Comparison of ENCODE assay signal across 1 cellular context in the genomic region with DNA sequence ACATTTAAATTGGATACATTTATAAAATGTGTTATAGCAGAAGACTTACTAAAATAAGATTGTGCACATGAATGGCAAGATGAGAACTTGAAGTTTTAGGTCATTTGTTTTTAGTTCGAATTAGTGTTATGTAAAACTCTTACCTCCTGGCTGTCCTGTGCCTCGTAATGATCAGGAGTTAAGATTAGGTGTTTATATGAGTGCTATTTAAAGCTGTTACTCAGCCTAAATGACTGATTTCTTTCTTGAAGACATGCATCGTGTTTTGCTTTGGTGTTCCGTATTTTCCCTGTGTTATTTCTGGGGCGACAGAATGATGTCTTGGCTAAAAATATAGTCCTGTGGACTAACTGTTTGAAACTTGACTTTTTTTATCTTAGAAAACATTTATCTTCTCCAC.
A peak's percentile ranks its signal among the peaks of the same experiment; 100 is the strongest.
TF ChIP-seq lines count a peak whose summit lies in the region.

No MANE protein-coding gene starts in this region.

TF ChIP-seq in HEK293, 187 proteins besides CTCF, POLR2A, EP300 and RAD21 (continued from another document):
- TF ChIP-seq, protein P1, sequence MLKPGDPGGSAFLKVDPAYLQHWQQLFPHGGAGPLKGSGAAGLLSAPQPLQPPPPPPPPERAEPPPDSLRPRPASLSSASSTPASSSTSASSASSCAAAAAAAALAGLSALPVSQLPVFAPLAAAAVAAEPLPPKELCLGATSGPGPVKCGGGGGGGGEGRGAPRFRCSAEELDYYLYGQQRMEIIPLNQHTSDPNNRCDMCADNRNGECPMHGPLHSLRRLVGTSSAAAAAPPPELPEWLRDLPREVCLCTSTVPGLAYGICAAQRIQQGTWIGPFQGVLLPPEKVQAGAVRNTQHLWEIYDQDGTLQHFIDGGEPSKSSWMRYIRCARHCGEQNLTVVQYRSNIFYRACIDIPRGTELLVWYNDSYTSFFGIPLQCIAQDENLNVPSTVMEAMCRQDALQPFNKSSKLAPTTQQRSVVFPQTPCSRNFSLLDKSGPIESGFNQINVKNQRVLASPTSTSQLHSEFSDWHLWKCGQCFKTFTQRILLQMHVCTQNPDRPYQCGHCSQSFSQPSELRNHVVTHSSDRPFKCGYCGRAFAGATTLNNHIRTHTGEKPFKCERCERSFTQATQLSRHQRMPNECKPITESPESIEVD (tag by site-specific recombination; IDR thresholded peaks at IDR 0.05), result peak; percentile 62
- TF ChIP-seq ZBTB7A (tag by site-specific recombination; IDR thresholded peaks at IDR 0.05; ENCODE audit: low read depth), result no peak
- TF ChIP-seq ZNF664 (tag by site-specific recombination; IDR thresholded peaks at IDR 0.05), result no peak
- TF ChIP-seq ZNF266 (tag by site-specific recombination; IDR thresholded peaks at IDR 0.05; ENCODE audit: low read depth), result no peak
- TF ChIP-seq ZNF843 (tag by site-specific recombination; IDR thresholded peaks at IDR 0.05), result peak; percentile 56; the same call in 1 of the 2 replicates
- no peak for TF ChIP-seq ZNF658 (tag by site-specific recombination; IDR thresholded peaks at IDR 0.05)
- TF ChIP-seq ZNF830 (tag by site-specific recombination; IDR thresholded peaks at IDR 0.05; ENCODE audit: low read depth), result no peak
- TF ChIP-seq, protein P2, sequence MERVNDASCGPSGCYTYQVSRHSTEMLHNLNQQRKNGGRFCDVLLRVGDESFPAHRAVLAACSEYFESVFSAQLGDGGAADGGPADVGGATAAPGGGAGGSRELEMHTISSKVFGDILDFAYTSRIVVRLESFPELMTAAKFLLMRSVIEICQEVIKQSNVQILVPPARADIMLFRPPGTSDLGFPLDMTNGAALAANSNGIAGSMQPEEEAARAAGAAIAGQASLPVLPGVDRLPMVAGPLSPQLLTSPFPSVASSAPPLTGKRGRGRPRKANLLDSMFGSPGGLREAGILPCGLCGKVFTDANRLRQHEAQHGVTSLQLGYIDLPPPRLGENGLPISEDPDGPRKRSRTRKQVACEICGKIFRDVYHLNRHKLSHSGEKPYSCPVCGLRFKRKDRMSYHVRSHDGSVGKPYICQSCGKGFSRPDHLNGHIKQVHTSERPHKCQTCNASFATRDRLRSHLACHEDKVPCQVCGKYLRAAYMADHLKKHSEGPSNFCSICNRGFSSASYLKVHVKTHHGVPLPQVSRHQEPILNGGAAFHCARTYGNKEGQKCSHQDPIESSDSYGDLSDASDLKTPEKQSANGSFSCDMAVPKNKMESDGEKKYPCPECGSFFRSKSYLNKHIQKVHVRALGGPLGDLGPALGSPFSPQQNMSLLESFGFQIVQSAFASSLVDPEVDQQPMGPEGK (tag by site-specific recombination; IDR thresholded peaks at IDR 0.05), result no peak
- no peak for TF ChIP-seq ZNF311 (tag by site-specific recombination; IDR thresholded peaks at IDR 0.05; ENCODE audit: borderline replicate concordance)
- TF ChIP-seq KLF1 (tag by site-specific recombination; IDR thresholded peaks at IDR 0.05), result no peak
- TF ChIP-seq, protein P3, sequence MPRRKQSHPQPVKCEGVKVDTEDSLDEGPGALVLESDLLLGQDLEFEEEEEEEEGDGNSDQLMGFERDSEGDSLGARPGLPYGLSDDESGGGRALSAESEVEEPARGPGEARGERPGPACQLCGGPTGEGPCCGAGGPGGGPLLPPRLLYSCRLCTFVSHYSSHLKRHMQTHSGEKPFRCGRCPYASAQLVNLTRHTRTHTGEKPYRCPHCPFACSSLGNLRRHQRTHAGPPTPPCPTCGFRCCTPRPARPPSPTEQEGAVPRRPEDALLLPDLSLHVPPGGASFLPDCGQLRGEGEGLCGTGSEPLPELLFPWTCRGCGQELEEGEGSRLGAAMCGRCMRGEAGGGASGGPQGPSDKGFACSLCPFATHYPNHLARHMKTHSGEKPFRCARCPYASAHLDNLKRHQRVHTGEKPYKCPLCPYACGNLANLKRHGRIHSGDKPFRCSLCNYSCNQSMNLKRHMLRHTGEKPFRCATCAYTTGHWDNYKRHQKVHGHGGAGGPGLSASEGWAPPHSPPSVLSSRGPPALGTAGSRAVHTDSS (tag by site-specific recombination; IDR thresholded peaks at IDR 0.05), result no peak
